ENCODE assay signal across 2 cellular contexts in genomic region chr3:88668180-88668579, GRCh38.
TF ChIP-seq lines count a peak whose summit lies in the region.

No MANE protein-coding gene starts in this region.

TF ChIP-seq in GM23338, 12 proteins besides CTCF, POLR2A, EP300 and RAD21 (continued from another document):
- TF ChIP-seq, protein P1, sequence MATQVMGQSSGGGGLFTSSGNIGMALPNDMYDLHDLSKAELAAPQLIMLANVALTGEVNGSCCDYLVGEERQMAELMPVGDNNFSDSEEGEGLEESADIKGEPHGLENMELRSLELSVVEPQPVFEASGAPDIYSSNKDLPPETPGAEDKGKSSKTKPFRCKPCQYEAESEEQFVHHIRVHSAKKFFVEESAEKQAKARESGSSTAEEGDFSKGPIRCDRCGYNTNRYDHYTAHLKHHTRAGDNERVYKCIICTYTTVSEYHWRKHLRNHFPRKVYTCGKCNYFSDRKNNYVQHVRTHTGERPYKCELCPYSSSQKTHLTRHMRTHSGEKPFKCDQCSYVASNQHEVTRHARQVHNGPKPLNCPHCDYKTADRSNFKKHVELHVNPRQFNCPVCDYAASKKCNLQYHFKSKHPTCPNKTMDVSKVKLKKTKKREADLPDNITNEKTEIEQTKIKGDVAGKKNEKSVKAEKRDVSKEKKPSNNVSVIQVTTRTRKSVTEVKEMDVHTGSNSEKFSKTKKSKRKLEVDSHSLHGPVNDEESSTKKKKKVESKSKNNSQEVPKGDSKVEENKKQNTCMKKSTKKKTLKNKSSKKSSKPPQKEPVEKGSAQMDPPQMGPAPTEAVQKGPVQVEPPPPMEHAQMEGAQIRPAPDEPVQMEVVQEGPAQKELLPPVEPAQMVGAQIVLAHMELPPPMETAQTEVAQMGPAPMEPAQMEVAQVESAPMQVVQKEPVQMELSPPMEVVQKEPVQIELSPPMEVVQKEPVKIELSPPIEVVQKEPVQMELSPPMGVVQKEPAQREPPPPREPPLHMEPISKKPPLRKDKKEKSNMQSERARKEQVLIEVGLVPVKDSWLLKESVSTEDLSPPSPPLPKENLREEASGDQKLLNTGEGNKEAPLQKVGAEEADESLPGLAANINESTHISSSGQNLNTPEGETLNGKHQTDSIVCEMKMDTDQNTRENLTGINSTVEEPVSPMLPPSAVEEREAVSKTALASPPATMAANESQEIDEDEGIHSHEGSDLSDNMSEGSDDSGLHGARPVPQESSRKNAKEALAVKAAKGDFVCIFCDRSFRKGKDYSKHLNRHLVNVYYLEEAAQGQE (IDR thresholded peaks at IDR 0.05; ENCODE audit: unreplicated experiment) = no peak
- TF ChIP-seq EZH2 (IDR thresholded peaks at IDR 0.05; ENCODE audit: low read depth, unreplicated experiment) = no peak
- TF ChIP-seq CREB1 (CRISPR knock-in tag; IDR thresholded peaks at IDR 0.05; ENCODE audit: low read depth) = no peak
- TF ChIP-seq STAT1 (IDR thresholded peaks at IDR 0.05; ENCODE audit: unreplicated experiment) = no peak
- TF ChIP-seq POLR2AphosphoS5 (IDR thresholded peaks at IDR 0.05; ENCODE audit: low read depth) = no peak
- TF ChIP-seq ZNF462 (CRISPR knock-in tag; IDR thresholded peaks at IDR 0.05) = no peak
- no peak for TF ChIP-seq JUNB (IDR thresholded peaks at IDR 0.05; ENCODE audit: unreplicated experiment)
- no peak for TF ChIP-seq EZH2phosphoT487 (IDR thresholded peaks at IDR 0.05; ENCODE audit: unreplicated experiment)

TF ChIP-seq in WTC11, 78 proteins besides CTCF, POLR2A, EP300 and RAD21 (continued from another document):
- TF ChIP-seq, protein P2, sequence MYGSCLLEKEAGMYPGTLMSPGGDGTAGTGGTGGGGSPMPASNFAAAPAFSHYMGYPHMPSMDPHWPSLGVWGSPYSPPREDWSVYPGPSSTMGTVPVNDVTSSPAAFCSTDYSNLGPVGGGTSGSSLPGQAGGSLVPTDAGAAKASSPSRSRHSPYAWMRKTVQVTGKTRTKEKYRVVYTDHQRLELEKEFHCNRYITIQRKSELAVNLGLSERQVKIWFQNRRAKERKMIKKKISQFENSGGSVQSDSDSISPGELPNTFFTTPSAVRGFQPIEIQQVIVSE (CRISPR knock-in tag; IDR thresholded peaks at IDR 0.05; ENCODE audit: borderline replicate concordance) = no peak
- TF ChIP-seq NFYB (CRISPR knock-in tag; conservative IDR thresholded peaks at IDR 0.05; ENCODE audit: low read depth) = no peak
- no peak for TF ChIP-seq ELF4 (CRISPR knock-in tag; IDR thresholded peaks at IDR 0.05; ENCODE audit: low read depth)
- TF ChIP-seq ZNF138 (CRISPR knock-in tag; conservative IDR thresholded peaks at IDR 0.05) = no peak
- no peak for TF ChIP-seq ZNF121 (CRISPR knock-in tag; IDR thresholded peaks at IDR 0.05)
- no peak for TF ChIP-seq PRRX2 (CRISPR knock-in tag; IDR thresholded peaks at IDR 0.05)
- TF ChIP-seq TCF7 (CRISPR knock-in tag; IDR thresholded peaks at IDR 0.05; ENCODE audit: low read depth) = no peak
- TF ChIP-seq, protein P3, sequence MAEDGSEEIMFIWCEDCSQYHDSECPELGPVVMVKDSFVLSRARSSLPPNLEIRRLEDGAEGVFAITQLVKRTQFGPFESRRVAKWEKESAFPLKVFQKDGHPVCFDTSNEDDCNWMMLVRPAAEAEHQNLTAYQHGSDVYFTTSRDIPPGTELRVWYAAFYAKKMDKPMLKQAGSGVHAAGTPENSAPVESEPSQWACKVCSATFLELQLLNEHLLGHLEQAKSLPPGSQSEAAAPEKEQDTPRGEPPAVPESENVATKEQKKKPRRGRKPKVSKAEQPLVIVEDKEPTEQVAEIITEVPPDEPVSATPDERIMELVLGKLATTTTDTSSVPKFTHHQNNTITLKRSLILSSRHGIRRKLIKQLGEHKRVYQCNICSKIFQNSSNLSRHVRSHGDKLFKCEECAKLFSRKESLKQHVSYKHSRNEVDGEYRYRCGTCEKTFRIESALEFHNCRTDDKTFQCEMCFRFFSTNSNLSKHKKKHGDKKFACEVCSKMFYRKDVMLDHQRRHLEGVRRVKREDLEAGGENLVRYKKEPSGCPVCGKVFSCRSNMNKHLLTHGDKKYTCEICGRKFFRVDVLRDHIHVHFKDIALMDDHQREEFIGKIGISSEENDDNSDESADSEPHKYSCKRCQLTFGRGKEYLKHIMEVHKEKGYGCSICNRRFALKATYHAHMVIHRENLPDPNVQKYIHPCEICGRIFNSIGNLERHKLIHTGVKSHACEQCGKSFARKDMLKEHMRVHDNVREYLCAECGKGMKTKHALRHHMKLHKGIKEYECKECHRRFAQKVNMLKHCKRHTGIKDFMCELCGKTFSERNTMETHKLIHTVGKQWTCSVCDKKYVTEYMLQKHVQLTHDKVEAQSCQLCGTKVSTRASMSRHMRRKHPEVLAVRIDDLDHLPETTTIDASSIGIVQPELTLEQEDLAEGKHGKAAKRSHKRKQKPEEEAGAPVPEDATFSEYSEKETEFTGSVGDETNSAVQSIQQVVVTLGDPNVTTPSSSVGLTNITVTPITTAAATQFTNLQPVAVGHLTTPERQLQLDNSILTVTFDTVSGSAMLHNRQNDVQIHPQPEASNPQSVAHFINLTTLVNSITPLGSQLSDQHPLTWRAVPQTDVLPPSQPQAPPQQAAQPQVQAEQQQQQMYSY (CRISPR knock-in tag; IDR thresholded peaks at IDR 0.05) = no peak
- no peak for TF ChIP-seq E2F1 (CRISPR knock-in tag; IDR thresholded peaks at IDR 0.05)
- no peak for TF ChIP-seq E2F4 (CRISPR knock-in tag; IDR thresholded peaks at IDR 0.05; ENCODE audit: borderline replicate concordance, low read depth)
- no peak for TF ChIP-seq ZNF317 (CRISPR knock-in tag; IDR thresholded peaks at IDR 0.05; ENCODE audit: borderline replicate concordance, low read depth)
- no peak for TF ChIP-seq GRHL2 (CRISPR knock-in tag; IDR thresholded peaks at IDR 0.05; ENCODE audit: insufficient replicate concordance, severe bottlenecking)
- TF ChIP-seq, protein P4, sequence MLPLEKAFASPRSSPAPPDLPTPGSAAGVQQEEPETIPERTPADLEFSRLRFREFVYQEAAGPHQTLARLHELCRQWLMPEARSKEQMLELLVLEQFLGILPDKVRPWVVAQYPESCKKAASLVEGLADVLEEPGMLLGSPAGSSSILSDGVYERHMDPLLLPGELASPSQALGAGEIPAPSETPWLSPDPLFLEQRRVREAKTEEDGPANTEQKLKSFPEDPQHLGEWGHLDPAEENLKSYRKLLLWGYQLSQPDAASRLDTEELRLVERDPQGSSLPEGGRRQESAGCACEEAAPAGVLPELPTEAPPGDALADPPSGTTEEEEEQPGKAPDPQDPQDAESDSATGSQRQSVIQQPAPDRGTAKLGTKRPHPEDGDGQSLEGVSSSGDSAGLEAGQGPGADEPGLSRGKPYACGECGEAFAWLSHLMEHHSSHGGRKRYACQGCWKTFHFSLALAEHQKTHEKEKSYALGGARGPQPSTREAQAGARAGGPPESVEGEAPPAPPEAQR (CRISPR knock-in tag; IDR thresholded peaks at IDR 0.05) = no peak
